Comparison of ENCODE assay signal across 8 cellular contexts in genomic region chr6:26285143-26286134, GRCh38.
DNase-seq lines count a peak whose midpoint lies in the region; ATAC-seq and TF ChIP-seq lines count a peak whose summit lies in the region.

No MANE protein-coding gene starts in this region.

- in situ Hi-C loops in GM18951 (cut with MboI; ENCODE audit: low sequenced_read_pairs, unreplicated experiment), result no loop called here

- no peaks in the 10 kb centered on the region for H3K27me3 ChIP-seq in spleen (replicated peaks in 1 of 7)

- peak overlapping the region; percentile 96 to 98 (median 97) for H3K27ac ChIP-seq in spleen

- 0% methylated on average over 52 to 53 of the region's 53 CpGs for WGBS in spleen, 5 donors

- TF ChIP-seq CTCF in spleen (IDR thresholded peaks at IDR 0.05 in 8 of 11, conservative IDR thresholded peaks at IDR 0.05 in 3 of 11), result peak in 2 of 11 experiments; percentile 6 to 9

- intact Hi-C loops in spleen (cut with DNase I; ENCODE audit: low total_unique reads), result no loop called here

- peak; percentile 100 for TF ChIP-seq POLR2A in GM18951 (IDR thresholded peaks at IDR 0.05; ENCODE audit: extremely low read depth, insufficient read depth, insufficient read length)
- TF ChIP-seq POLR2A in spleen (IDR thresholded peaks at IDR 0.05), result peak; percentile 65 to 86 (median 75)

- H3K4me3 ChIP-seq in spleen, result peak overlapping the region; percentile 41 to 74 (median 51)

- peaks cover 0 to 16% (median 7%) of the 10 kb centered on the region in 8 donors for H3K9me3 ChIP-seq in spleen

- DNase-seq in AG08396 (ENCODE audit: low spot score) (peak; percentile 90), NCI-H345 (lab: John Stamatoyannopoulos, UW) (peak; percentile 99), inferior parietal cortex (ENCODE audit: extremely low spot score) (peak; percentile 98), spleen (peak; percentile 97)
- DNase-seq in activated CD4-positive, CD25-positive, alpha-beta regulatory T cell (lab: John Stamatoyannopoulos, UW), result peak; percentile 78 to 83 (median 80)
- DNase-seq in central memory CD4-positive, alpha-beta T cell, result peak; percentile 94

- H3K36me3 ChIP-seq in spleen, result peaks cover 0 to 10% (median 2%) of the 10 kb centered on the region in 6 donors

- H3K4me1 ChIP-seq in spleen, result peaks cover 4 to 42% (median 29%) of the 10 kb centered on the region in 6 donors

- ATAC-seq in HG03196 (IDR thresholded peaks at IDR 0.05; ENCODE audit: unreplicated experiment), result peak; percentile 66

Comparison
In these comparisons a context has a peak if more than half of its experiments do, and no peak if none do; other contexts are left out.
1. Peak in every context shown above with its lines: DNase-seq, ATAC-seq, H3K4me3 ChIP-seq and H3K27ac ChIP-seq.